1 cellular context compared by ENCODE assay signal in genomic region chr9:79575560-79575959, GRCh38.
TF ChIP-seq lines count a peak whose summit lies in the region.

No MANE protein-coding gene starts in this region.

TF ChIP-seq in endothelial cell of umbilical vein, 7 proteins besides CTCF, POLR2A, EP300 and RAD21 (continued from another document):
- TF ChIP-seq JUN (IDR thresholded peaks at IDR 0.05; ENCODE audit: borderline replicate concordance, insufficient read depth, insufficient read length, low read depth), result no peak
